ENCODE assay signal across 25 cellular contexts in the genomic region with DNA sequence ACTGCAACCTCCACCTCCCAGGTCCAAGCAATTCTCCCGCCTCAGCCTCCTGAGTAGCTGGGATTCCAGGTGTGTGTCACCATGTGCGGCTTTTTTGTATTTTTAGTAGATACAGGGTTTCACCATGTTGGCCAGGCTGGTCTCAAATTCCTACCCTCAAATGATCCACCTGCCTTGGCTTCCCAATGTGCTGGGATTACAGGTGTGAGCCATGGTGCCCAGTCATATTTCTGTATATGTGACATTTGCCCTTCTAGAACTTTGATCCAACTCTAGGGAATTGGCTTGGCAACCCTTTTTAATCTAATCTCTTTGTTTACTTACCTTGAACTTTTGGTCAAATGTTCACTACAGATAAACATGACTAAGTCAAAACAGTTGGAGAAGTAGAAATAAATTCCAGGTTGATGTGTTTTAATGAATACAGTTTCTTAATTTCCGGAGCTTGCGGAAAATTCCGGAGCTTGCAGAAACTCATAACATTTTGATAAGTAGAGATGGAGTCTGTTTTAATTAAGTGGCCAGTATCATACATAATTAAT. TPM values are rescaled to one million over a fixed set of nuclear protein-coding genes. Genes with fewer than 3 reads are reported as not detected.
A peak's percentile ranks its signal among the peaks of the same experiment; 100 is the strongest.
DNase-seq lines count a peak whose midpoint lies in the region; ATAC-seq, FAIRE-seq and TF ChIP-seq lines count a peak whose summit lies in the region.
"Had no signal": no experiment of that assay in that cellular context is flagged by ENCODE, and none has a peak within 500 bp of the region (broad histone marks: within the 10 kb centered on the region; RNA-seq: fewer than 3 reads in every experiment).

No MANE protein-coding gene starts in this region.

- H3K9ac ChIP-seq in H1 (replicated peaks in 1 of 4; ENCODE audit: extremely low read depth in 1 of 4, low read depth in 3 of 4, low read length in 3 of 4) = no peak overlapping the region
- H3K9ac ChIP-seq: BLaER1 treated with 17β-estradiol and CSF1 and Interleukin-3, amounts not matched to agents 10 nM and 100 nM had no signal

- H3K4ac ChIP-seq in H1 (replicated peaks; ENCODE audit: insufficient read length, low read depth, low read length) = no peak overlapping the region

- ATAC-seq in right lobe of liver (peak; percentile 57 to 75 (median 69)), HG02973 (IDR thresholded peaks at IDR 0.05; ENCODE audit: unreplicated experiment) (no peak), GM19455 (IDR thresholded peaks at IDR 0.05; ENCODE audit: unreplicated experiment) (no peak)
- ATAC-seq: A549, Right ventricle myocardium inferior had no signal

- H4K5ac ChIP-seq in H1 (ENCODE audit: insufficient read length, low read depth, low read length) = no peak overlapping the region

- no peak overlapping the region for H3K56ac ChIP-seq in H1 (replicated peaks; ENCODE audit: insufficient read length, low read depth, low read length)

- H3K18ac ChIP-seq in H1 (ENCODE audit: extremely low read depth, low read length) = no peak overlapping the region

- no peak overlapping the region for H2BK5ac ChIP-seq in H1 (ENCODE audit: low read depth, low read length)

- no peaks in the 10 kb centered on the region for H3K9me3 ChIP-seq in H1 (ENCODE audit: insufficient read depth in 2 of 2, low read depth in 1 of 2, low read length in 1 of 2)
- H3K9me3 ChIP-seq in right lobe of liver = no peaks in the 10 kb centered on the region
- H3K9me3 ChIP-seq: A549, SJCRH30 had no signal

- no peaks in the 10 kb centered on the region for H3K23me2 ChIP-seq in H1 (ENCODE audit: low read depth, low read length)

- peak overlapping the region; percentile 81 for H3K27ac ChIP-seq in VCaP
- no peak overlapping the region for H3K27ac ChIP-seq in H1 (ENCODE audit: low read depth, low read length)
- H3K27ac ChIP-seq in right lobe of liver = peak overlapping the region; percentile 52 to 72 (median 61)
- no peak overlapping the region for H3K27ac ChIP-seq in substantia nigra (ENCODE audit: low read depth, low read length, poor library complexity, severe bottlenecking)
- H3K27ac ChIP-seq: A549; BLaER1 treated with 17β-estradiol and CSF1 and Interleukin-3, amounts not matched to agents 10 nM and 100 nM; PC-9; SJCRH30 had no signal

- no peak overlapping the region for H2AFZ ChIP-seq in H1 (ENCODE audit: low read length)
- H2AFZ ChIP-seq: PC-9 had no signal

- no peak overlapping the region for H3K14ac ChIP-seq in H1 (ENCODE audit: insufficient read length)

- no peak overlapping the region for H4K91ac ChIP-seq in H1 (replicated peaks; ENCODE audit: insufficient read length, low read length)

- H3K4me1 ChIP-seq in H1 (replicated peaks in 1 of 4; ENCODE audit: control insufficient read depth in 3 of 4, insufficient read depth in 4 of 4, low read length in 3 of 4) = peaks cover 0 to 11% (median 7%) of the 10 kb centered on the region in 4 experiments; a peak in 5 of 7 replicates
- H3K4me1 ChIP-seq in right lobe of liver = peaks cover 0 to 51% (median 18%) of the 10 kb centered on the region in 4 donors

- TF ChIP-seq POLR2A in H1 (IDR thresholded peaks at IDR 0.05; ENCODE audit: control extremely low read depth in 1 of 2, low read depth in 2 of 2, low read length in 2 of 2) = no peak
- TF ChIP-seq POLR2A in right lobe of liver (IDR thresholded peaks at IDR 0.05) = no peak

- no peak overlapping the region for H3K4me3 ChIP-seq in H1 (ENCODE audit: extremely low read depth in 1 of 4, insufficient read depth in 2 of 4, low read depth in 3 of 4, low read length in 4 of 4)
- H3K4me3 ChIP-seq in right lobe of liver = peak overlapping the region in 2 of 3 donors; percentile 3 to 16
- H3K4me3 ChIP-seq: A549; BLaER1 treated with 17β-estradiol and CSF1 and Interleukin-3, amounts not matched to agents 10 nM and 100 nM; PC-9; SJCRH30 had no signal

- H2AK5ac ChIP-seq in H1 (ENCODE audit: low read depth, low read length) = no peak overlapping the region

- no peak overlapping the region for H3K4me2 ChIP-seq in H1 (ENCODE audit: insufficient read depth in 1 of 2, low read depth in 2 of 2, low read length in 2 of 2)
- H3K4me2 ChIP-seq: A549; BLaER1 treated with 17β-estradiol and CSF1 and Interleukin-3, amounts not matched to agents 10 nM and 100 nM; PC-9 had no signal

- POLR2A ChIA-PET in H1 (lab: Charles Lee; ENCODE audit: partially characterized antibody) = interaction anchor here (0.9 to 11.5 kb wide), 3 partner anchors 14 to 24 kb away, joined by 3 to 130 read pairs (median 3); partner anchors contain the start of gene PEBP1

- H2BK120ac ChIP-seq in H1 (replicated peaks; ENCODE audit: low read depth, low read length) = no peak overlapping the region

- CTCF ChIA-PET in H1 (lab: Charles Lee; ENCODE audit: partially characterized antibody) = interaction anchor here (0.7 to 8.2 kb wide), 4 partner anchors 8 to 252 kb away, joined by 3 to 39 read pairs (median 4); partner anchors contain the start of gene SUDS3

- no peaks in the 10 kb centered on the region for H3K79me2 ChIP-seq in H1 (ENCODE audit: control insufficient read depth in 1 of 2, insufficient read depth in 2 of 2, low read length in 2 of 2)

- H3K79me1 ChIP-seq in H1 (ENCODE audit: low read depth, low read length) = no peaks in the 10 kb centered on the region

- WGBS in H1 (ENCODE audit: extremely low coverage in 1 of 2, insufficient coverage in 1 of 2, insufficient read length in 1 of 2, insufficient replicate concordance in 2 of 2, low coverage in 1 of 2, low lambda C conversion rate in 2 of 2, missing lambda C conversion rate in 1 of 2), 2 experiments = 95% methylated on average over 5 of the region's 5 CpGs; no CpG with 5 or more reads in 1 of the 2 experiments
- WGBS in right lobe of liver (ENCODE audit: insufficient coverage, low coverage, low lambda C conversion rate, missing lambda C conversion rate) = 44% methylated on average over 5 of the region's 5 CpGs

- H4K20me1 ChIP-seq in H1 (replicated peaks in 1 of 2; ENCODE audit: control insufficient read depth in 1 of 2, insufficient read depth in 2 of 2, low read length in 2 of 2) = no peaks in the 10 kb centered on the region
- H4K20me1 ChIP-seq: BLaER1 treated with 17β-estradiol and CSF1 and Interleukin-3, amounts not matched to agents 10 nM and 100 nM had no signal

- H3K36me3 ChIP-seq in H1 (ENCODE audit: control insufficient read depth in 2 of 4, insufficient read depth in 4 of 4, low read length in 3 of 4) (no peaks in the 10 kb centered on the region), right lobe of liver (peaks cover 0 to 3% (median 0%) of the 10 kb centered on the region in 4 donors)
- H3K36me3 ChIP-seq: BLaER1 treated with 17β-estradiol and CSF1 and Interleukin-3, amounts not matched to agents 10 nM and 100 nM; SJCRH30 had no signal

- H3K27me3 ChIP-seq in H1 (replicated peaks in 1 of 4; ENCODE audit: control insufficient read depth in 3 of 4, extremely low read depth in 1 of 4, insufficient read depth in 3 of 4, low read length in 3 of 4) (no peaks in the 10 kb centered on the region), right lobe of liver (no peaks in the 10 kb centered on the region)
- H3K27me3 ChIP-seq: BLaER1 treated with 17β-estradiol and CSF1 and Interleukin-3, amounts not matched to agents 10 nM and 100 nM; SJCRH30 had no signal

- no peak overlapping the region for H2BK15ac ChIP-seq in H1 (ENCODE audit: low read length)

- H4K8ac ChIP-seq in H1 (ENCODE audit: extremely low read depth, insufficient read depth, low read length) = no peak overlapping the region

- no peak for FAIRE-seq in H1 (lab: Jason Lieb, UNC)
- FAIRE-seq: A549, GM18507, H54 had no signal

- no peak for TF ChIP-seq EP300 in H1 (IDR thresholded peaks at IDR 0.05; ENCODE audit: borderline replicate concordance in 1 of 2, low read depth in 2 of 2, low read length in 2 of 2)

- intact Hi-C loops in right lobe of liver (cut with DNase I) = loop anchor here in 1 of 2 donors (10.0 kb wide), 1 partner anchor 250 kb away; the partner anchor contains the start of genes SUDS3 and TAOK3

- 0 out of 2 replicates have a peak overlapping the region, but pooled peaks have one; percentile 62 for H2BK20ac ChIP-seq in H1 (ENCODE audit: low read length)

- no peak overlapping the region for H3K23ac ChIP-seq in H1 (ENCODE audit: insufficient read length)

- H2BK12ac ChIP-seq in H1 (ENCODE audit: low read depth, low read length) = 0 out of 2 replicates have a peak overlapping the region, but pooled peaks have one; percentile 19

- TF ChIP-seq CTCF in VCaP (conservative IDR thresholded peaks at IDR 0.05) = no peak
- TF ChIP-seq CTCF in H1 (IDR thresholded peaks at IDR 0.05; ENCODE audit: control extremely low read depth in 1 of 3, insufficient read depth in 1 of 3, low read depth in 1 of 3, low read length in 3 of 3) = no peak
- no peak for TF ChIP-seq CTCF in right lobe of liver (IDR thresholded peaks at IDR 0.05)

- DNase-seq in H1 (ENCODE audit: low read depth in 1 of 2, low spot score in 2 of 2) = no peak
- no peak for DNase-seq in right lobe of liver
- DNase-seq in substantia nigra (lab: John Stamatoyannopoulos, UW) = no peak
- DNase-seq in stimulated activated CD4-positive, alpha-beta T cell treated with anti-CD3 and anti-CD28 coated beads, Interleukin-4, amount 100 ng/mL, for 24 hours = no peak
- DNase-seq: AML-193; CD4-positive, alpha-beta memory T cell; COR-L47; DMS53; NCI-H1048; NCI-H1417; NCI-H1694; NCI-H2029 treated with DMSO at 0.1 percent for 48 hours; NCI-H446 treated with DMSO at 0.1 percent for 48 hours; NCI-H526; NCI-H82; PC-9; SJCRH30 had no signal

- TF ChIP-seq RAD21 in H1 (IDR thresholded peaks at IDR 0.05 in 1 of 2, conservative IDR thresholded peaks at IDR 0.05 in 1 of 2; ENCODE audit: low read depth in 2 of 2, low read length in 2 of 2) = no peak

RNA-seq across cellular contexts. Expression of gene PEBP1, which starts 11.5 kb away (rescaled TPM):
- 444 and 458 TPM in 2 replicates for total RNA-seq in H1 (2021; fragmentation: NEBNext Ultra II Directional; extraction: Animal tissue kit (Norgen Biotek cat#: 25700))
- polyA plus RNA-seq in H1 (2011; rRNA removed) = 580 and 622 TPM in 2 replicates
- polyA plus RNA-seq in H1 (2011; cell fraction: cytosol; rRNA removed) = 440 TPM
- polyA plus RNA-seq in H1 (2011; cell fraction: nucleus; rRNA removed) = 281 TPM
- 462 to 475 TPM (median 467 TPM) in 4 replicates for polyA plus RNA-seq in H1 (2012, experiment 1 of 2)
- polyA plus RNA-seq in H1 (2012, experiment 2 of 2) = 310 TPM
- 461 TPM for polyA plus RNA-seq in H1 (2013, experiment 1 of 2)
- polyA plus RNA-seq in H1 (2013, experiment 2 of 2) = 478 TPM
- polyA minus RNA-seq in H1 (2011; rRNA and poly(A)+ RNA removed) = 175 and 197 TPM in 2 replicates
- polyA minus RNA-seq in H1 (2011; cell fraction: cytosol; rRNA and poly(A)+ RNA removed) = 175 TPM
- polyA minus RNA-seq in H1 (2011; cell fraction: nucleus; rRNA and poly(A)+ RNA removed) = 99.6 TPM
- 100 to 1,000 TPM; 511 to 916 (median 654) TPM for total RNA-seq in right lobe of liver

RNA-seq across cellular contexts. Expression of gene VSIG10, which starts 20.6 kb away (rescaled TPM):
- 93.6 and 96.8 TPM in 2 replicates for total RNA-seq in H1 (2021; fragmentation: NEBNext Ultra II Directional; extraction: Animal tissue kit (Norgen Biotek cat#: 25700))
- polyA plus RNA-seq in H1 (2011; rRNA removed) = 34.4 and 42.7 TPM in 2 replicates
- polyA plus RNA-seq in H1 (2011; cell fraction: cytosol; rRNA removed) = 36.8 TPM
- polyA plus RNA-seq in H1 (2011; cell fraction: nucleus; rRNA removed) = 68.9 TPM
- 40.2 to 62.7 TPM (median 47.4 TPM) in 4 replicates for polyA plus RNA-seq in H1 (2012, experiment 1 of 2)
- polyA plus RNA-seq in H1 (2012, experiment 2 of 2) = 20.4 TPM
- polyA plus RNA-seq in H1 (2013, experiment 1 of 2) = 77.5 TPM
- 73.7 TPM for polyA plus RNA-seq in H1 (2013, experiment 2 of 2)
- 158 and 162 TPM in 2 replicates for polyA minus RNA-seq in H1 (2011; rRNA and poly(A)+ RNA removed)
- polyA minus RNA-seq in H1 (2011; cell fraction: cytosol; rRNA and poly(A)+ RNA removed) = 44.9 TPM
- polyA minus RNA-seq in H1 (2011; cell fraction: nucleus; rRNA and poly(A)+ RNA removed) = 110 TPM
- 10 to 100 TPM; 13.1 to 31.3 (median 20.1) TPM for total RNA-seq in right lobe of liver

Comparison
In these comparisons a context has a peak if more than half of its experiments do, and no peak if none do; other contexts are left out.
1. H3K27ac ChIP-seq: peak in VCaP (single experiment) and right lobe of liver (3 of 3); none in H1 (single experiment) and substantia nigra (single experiment).
2. H3K4me3 ChIP-seq: peak in right lobe of liver (2 of 3); none in H1 (0 of 4).
3. ATAC-seq: peak in right lobe of liver (4 of 4); none in HG02973 (single experiment) and GM19455 (single experiment).